Comparison of ENCODE assay signal across 8 cellular contexts in genomic region chr6:27605401-27606342, GRCh38.
DNase-seq lines count a peak whose midpoint lies in the region; ATAC-seq, FAIRE-seq and TF ChIP-seq lines count a peak whose summit lies in the region.

No MANE protein-coding gene starts in this region.

- dilution Hi-C loops in keratinocyte (cut with MboI; ENCODE audit: extremely low pct_ligation_motif_present, low sequenced_read_pairs): no loop called here

- peak overlapping the region; percentile 23 for H3K27ac ChIP-seq in keratinocyte (ENCODE audit: control insufficient read depth, insufficient read depth, low read length)

- no peaks in the 10 kb centered on the region for H4K20me1 ChIP-seq in keratinocyte (ENCODE audit: control insufficient read depth, extremely low read depth, insufficient read depth, low read length)

- peak overlapping the region; percentile 93 for H2AFZ ChIP-seq in keratinocyte (ENCODE audit: control insufficient read depth, low read length)

- no peaks in the 10 kb centered on the region for H3K27me3 ChIP-seq in keratinocyte (ENCODE audit: control insufficient read depth, extremely low read depth, insufficient read depth, low read length)

- peak; percentile 79 for DNase-seq in EH (ENCODE audit: low read depth)
- DNase-seq in activated T-cell treated with anti-CD3 and anti-CD28 coated beads, Interleukin-2, amount 50 U/mL, for 72 hours: peak; percentile 34 to 35
- no peak for DNase-seq in keratinocyte (ENCODE audit: low read depth, low spot score)
- DNase-seq in NCI-H1092 (lab: John Stamatoyannopoulos, UW): no peak
- DNase-seq in NCI-H187 treated with DMSO at 0.1 percent for 48 hours (lab: John Stamatoyannopoulos, UW): no peak
- no peak for DNase-seq in NCI-H1048 (lab: John Stamatoyannopoulos, UW)
- DNase-seq in NCI-H1105 treated with DMSO at 0.1 percent for 48 hours (lab: John Stamatoyannopoulos, UW): no peak

- H3K4me1 ChIP-seq in keratinocyte (ENCODE audit: control insufficient read depth, extremely low read depth, insufficient read depth, low read length): peaks cover 24% of the 10 kb centered on the region

- ATAC-seq in HG02970 (IDR thresholded peaks at IDR 0.05; ENCODE audit: low FRiP score, unreplicated experiment): peak; percentile 53
- peak; percentile 66 to 69 for ATAC-seq in activated T-cell treated with anti-CD3 and anti-CD28 coated beads, Interleukin-2, amount 50 U/mL, for 72 hours (replicated peaks in 1 of 2)

- H3K9ac ChIP-seq in keratinocyte (ENCODE audit: control insufficient read depth, extremely low read depth, insufficient read depth, low read length): peak overlapping the region; percentile 71

- peaks cover 56% of the 10 kb centered on the region for H3K27me3 Mint-ChIP-seq in activated T-cell treated with anti-CD3 and anti-CD28 coated beads, Interleukin-2, amount 50 U/mL, for 72 hours (ENCODE audit: low read depth)

- peak; percentile 69 for FAIRE-seq in keratinocyte (lab: Jason Lieb, UNC)

- H3K4me2 ChIP-seq in keratinocyte (ENCODE audit: control insufficient read depth, extremely low read depth, insufficient read depth, low read depth, low read length): peak overlapping the region; percentile 88

- H3K27ac Mint-ChIP-seq in activated T-cell treated with anti-CD3 and anti-CD28 coated beads, Interleukin-2, amount 50 U/mL, for 72 hours: peak overlapping the region; percentile 93

- peak overlapping the region; percentile 47 to 96 (median 91) for H3K4me3 ChIP-seq in keratinocyte (ENCODE audit: control insufficient read depth in 2 of 3, extremely low read depth in 1 of 3, insufficient read depth in 2 of 3, low read depth in 1 of 3, low read length in 3 of 3)

- peak overlapping the region; percentile 75 to 79 for H3K4me3 Mint-ChIP-seq in activated T-cell treated with anti-CD3 and anti-CD28 coated beads, Interleukin-2, amount 50 U/mL, for 72 hours

- H3K36me3 ChIP-seq in keratinocyte (ENCODE audit: control insufficient read depth in 2 of 2, extremely low read depth in 1 of 2, insufficient read depth in 2 of 2, low read length in 2 of 2): no peaks in the 10 kb centered on the region

- no peaks in the 10 kb centered on the region for H3K9me3 Mint-ChIP-seq in activated T-cell treated with anti-CD3 and anti-CD28 coated beads, Interleukin-2, amount 50 U/mL, for 72 hours

- H3K9me1 ChIP-seq in keratinocyte (ENCODE audit: control insufficient read depth, extremely low read depth, insufficient read depth, low read length): no peaks in the 10 kb centered on the region

- no peaks in the 10 kb centered on the region for H3K79me2 ChIP-seq in keratinocyte (ENCODE audit: control insufficient read depth, insufficient read depth, low read length)

- no peaks in the 10 kb centered on the region for H3K9me3 ChIP-seq in keratinocyte (ENCODE audit: control insufficient read depth, low read depth, low read length)

- H3K4me1 Mint-ChIP-seq in activated T-cell treated with anti-CD3 and anti-CD28 coated beads, Interleukin-2, amount 50 U/mL, for 72 hours (ENCODE audit: low read depth): peaks cover 36% of the 10 kb centered on the region

- peaks cover 0 to 5% of the 10 kb centered on the region in 2 donors for H3K36me3 Mint-ChIP-seq in activated T-cell treated with anti-CD3 and anti-CD28 coated beads, Interleukin-2, amount 50 U/mL, for 72 hours (ENCODE audit: insufficient read depth in 2 of 2)

- no peak for TF ChIP-seq CTCF in keratinocyte (optimal IDR thresholded peaks at IDR 0.05 in 1 of 3, IDR thresholded peaks at IDR 0.05 in 1 of 3, conservative IDR thresholded peaks at IDR 0.05 in 1 of 3; ENCODE audit: extremely low read depth in 1 of 3, insufficient read depth in 2 of 3, low read length in 3 of 3)

Comparison
In these comparisons a context has a peak if more than half of its experiments do, and no peak if none do; other contexts are left out.
1. DNase-seq: peak in EH (single experiment) and activated T-cell treated with anti-CD3 and anti-CD28 coated beads, Interleukin-2, amount 50 U/mL, for 72 hours (2 of 2); none in keratinocyte (single experiment), NCI-H1092 (single experiment), NCI-H187 treated with DMSO at 0.1 percent for 48 hours (single experiment), NCI-H1048 (single experiment) and NCI-H1105 treated with DMSO at 0.1 percent for 48 hours (single experiment).